26 cellular contexts compared by ENCODE assay signal in genomic region chr4:37590016-37590415, GRCh38.
"Had no signal": no experiment of that assay in that cellular context is flagged by ENCODE, and none has a peak within 500 bp of the region (broad histone marks: within the 10 kb centered on the region; RNA-seq: fewer than 3 reads in every experiment).

No MANE protein-coding gene starts in this region.

- ATAC-seq: esophagus mucosa; gastrocnemius medialis; left lung; mucosa of descending colon; naive thymus-derived CD4-positive, alpha-beta T cell; psoas muscle; right cardiac atrium; stimulated activated memory B cell treated with anti-CD40 and anti-IgM and Interleukin-4, amounts not matched to agents 10 μg/mL and 1 μg/mL and 100 μg/mL, for 72 hours; stimulated activated naive CD8-positive, alpha-beta T cell treated with anti-CD3 and anti-CD28 coated beads, Interleukin-15, Interleukin-2, amounts not matched to agents 100 U/mL and 50 U/mL, for 24 hours had no signal

- H3K9me3 ChIP-seq: colonic mucosa, gastrocnemius medialis, left lung, mucosa of descending colon, ovary, psoas muscle, sigmoid colon, spleen, testis, tibial artery had no signal

- H3K27me3 ChIP-seq: colonic mucosa, gastrocnemius medialis, left lung, ovary, sigmoid colon, spleen, testis, tibial artery had no signal

- DNase-seq: colonic mucosa; effector CD8-positive, alpha-beta T cell; endodermal cell; foreskin fibroblast; gastrocnemius medialis; head of caudate nucleus; left lung; mesenchymal stem cell; mucosa of descending colon; naive thymus-derived CD4-positive, alpha-beta T cell; occipital lobe; ovary; posterior cingulate gyrus; psoas muscle; right cardiac atrium; sigmoid colon; spleen; stimulated activated CD4-positive, alpha-beta T cell treated with anti-CD3 and anti-CD28 coated beads, Interleukin-4, amount 100 ng/mL, for 4 hours; stimulated activated naive CD8-positive, alpha-beta T cell treated with anti-CD3 and anti-CD28 coated beads, Interleukin-15, Interleukin-2, amounts not matched to agents 100 U/mL and 50 U/mL, for 24 hours; substantia nigra; testis; tibial artery had no signal

- H3K4me3 ChIP-seq: colonic mucosa, gastrocnemius medialis, left lung, mucosa of descending colon, ovary, psoas muscle, sigmoid colon, skin epidermis, spleen, testis, tibial artery had no signal

- H3K27ac ChIP-seq: colonic mucosa, epithelial cell of prostate, gastrocnemius medialis, left lung, ovary, psoas muscle, sigmoid colon, skin epidermis, spleen, testis, tibial artery had no signal

- H3K36me3 ChIP-seq: gastrocnemius medialis, left lung, ovary, sigmoid colon, tibial artery had no signal

- H3K4me1 ChIP-seq: colonic mucosa, gastrocnemius medialis, left lung, psoas muscle, sigmoid colon, spleen, testis, tibial artery had no signal
